18 cellular contexts compared by ENCODE assay signal in genomic region chr16:79784007-79784406, GRCh38.
DNase-seq lines count a peak whose midpoint lies in the region; ATAC-seq, FAIRE-seq and TF ChIP-seq lines count a peak whose summit lies in the region.
"Had no signal": no experiment of that assay in that cellular context is flagged by ENCODE, and none has a peak within 500 bp of the region (broad histone marks: within the 10 kb centered on the region; RNA-seq: fewer than 3 reads in every experiment).

No MANE protein-coding gene starts in this region.

- TF ChIP-seq POLR2A in gastroesophageal sphincter (IDR thresholded peaks at IDR 0.05) = no peak
- TF ChIP-seq POLR2A in GM12891 (IDR thresholded peaks at IDR 0.05; ENCODE audit: low read depth, low read length) = no peak

- intact Hi-C loops in CD14-positive monocyte (cut with micrococcal nuclease) = no loop called here

- ATAC-seq in gastroesophageal sphincter = no peak
- ATAC-seq in GM18907 (IDR thresholded peaks at IDR 0.05; ENCODE audit: unreplicated experiment) = no peak
- ATAC-seq: GM12878, HCT116 had no signal

- no peak overlapping the region for H3K27ac Mint-ChIP-seq in CD14-positive monocyte
- H3K27ac Mint-ChIP-seq: CD4-positive, CD25-positive, alpha-beta regulatory T cell had no signal

- H3K27me3 ChIP-seq in mucosa of rectum (ENCODE audit: control insufficient read depth in 2 of 2, insufficient read depth in 2 of 2, low read length in 2 of 2) (no peaks in the 10 kb centered on the region), gastroesophageal sphincter (no peaks in the 10 kb centered on the region)
- H3K27me3 ChIP-seq: BLaER1 had no signal

- H3K27me3 Mint-ChIP-seq in CD14-positive monocyte (ENCODE audit: low read depth in 3 of 3) = no peaks in the 10 kb centered on the region

- TF ChIP-seq EP300 in gastroesophageal sphincter (IDR thresholded peaks at IDR 0.05) = no peak

- H3K4me3 ChIP-seq in mucosa of rectum (ENCODE audit: low read length in 2 of 2) (no peak overlapping the region), gastroesophageal sphincter (no peak overlapping the region)
- H3K4me3 ChIP-seq: BLaER1, GM12878 had no signal

- no peaks in the 10 kb centered on the region for H3K4me1 Mint-ChIP-seq in CD14-positive monocyte
- H3K4me1 Mint-ChIP-seq: CD4-positive, CD25-positive, alpha-beta regulatory T cell had no signal

- TF ChIP-seq CTCF in CD14-positive monocyte (IDR thresholded peaks at IDR 0.05) (no peak), gastroesophageal sphincter (IDR thresholded peaks at IDR 0.05) (no peak)

- peak overlapping the region; percentile 14 to 20 for H3K27ac ChIP-seq in mucosa of rectum (ENCODE audit: low read depth in 2 of 2, low read length in 2 of 2)
- H3K27ac ChIP-seq in gastroesophageal sphincter = no peak overlapping the region
- H3K27ac ChIP-seq: 22Rv1, BLaER1, HL-60 had no signal

- no peaks in the 10 kb centered on the region for H3K36me3 ChIP-seq in mucosa of rectum (ENCODE audit: control insufficient read depth in 2 of 2, insufficient read depth in 2 of 2, low read length in 2 of 2)
- no peaks in the 10 kb centered on the region for H3K36me3 ChIP-seq in gastroesophageal sphincter
- H3K36me3 ChIP-seq: BLaER1 had no signal

- no peak for FAIRE-seq in GM12891 (lab: Jason Lieb, UNC)
- FAIRE-seq: GM12878, GM19239, H1 had no signal

- no peaks in the 10 kb centered on the region for H3K36me3 Mint-ChIP-seq in CD14-positive monocyte
- H3K36me3 Mint-ChIP-seq: CD4-positive, CD25-positive, alpha-beta regulatory T cell had no signal

- H3K4me1 ChIP-seq in mucosa of rectum (ENCODE audit: control insufficient read depth in 2 of 2, insufficient read depth in 2 of 2, low read length in 2 of 2) = no peaks in the 10 kb centered on the region
- no peaks in the 10 kb centered on the region for H3K4me1 ChIP-seq in gastroesophageal sphincter
- H3K4me1 ChIP-seq: BLaER1 had no signal

- 77 to 85% methylated on average over 5 of the region's 5 CpGs for WGBS in gastroesophageal sphincter (ENCODE audit: low coverage in 1 of 2), 2 donors

- H3K9ac ChIP-seq in mucosa of rectum (ENCODE audit: low read depth in 1 of 2, low read length in 2 of 2) = no peak overlapping the region
- H3K9ac ChIP-seq: BLaER1 had no signal

- peaks cover 0 to 4% (median 2%) of the 10 kb centered on the region in 7 donors for H3K9me3 Mint-ChIP-seq in CD14-positive monocyte

- DNase-seq in DMS53 (lab: John Stamatoyannopoulos, UW) (peak; percentile 43), DMS53 treated with DMSO at 0.1 percent for 48 hours (lab: John Stamatoyannopoulos, UW; ENCODE audit: unreplicated experiment) (no peak), fibroblast of peridontal ligament (ENCODE audit: extremely low read depth) (peak; percentile 9), CD14-positive monocyte (ENCODE audit: low spot score) (no peak), GM12891 (ENCODE audit: insufficient read length, low spot score) (no peak)
- DNase-seq: AML-193; CD4-positive, CD25-positive, alpha-beta regulatory T cell; DMS79 had no signal

- no peak overlapping the region for H3K4me3 Mint-ChIP-seq in CD14-positive monocyte
- H3K4me3 Mint-ChIP-seq: CD4-positive, CD25-positive, alpha-beta regulatory T cell had no signal

- H3K9me3 ChIP-seq in mucosa of rectum (ENCODE audit: control insufficient read depth in 2 of 2, low read length in 2 of 2) (peaks cover 0 to 2% of the 10 kb centered on the region in 2 donors), gastroesophageal sphincter (no peaks in the 10 kb centered on the region)
- H3K9me3 ChIP-seq: BLaER1 had no signal

TF ChIP-seq in GM12891, 5 proteins besides CTCF, POLR2A, EP300 and RAD21:
- TF ChIP-seq TAF1 (IDR thresholded peaks at IDR 0.05; ENCODE audit: low read depth, low read length) (no peak), POU2F2 (IDR thresholded peaks at IDR 0.05; ENCODE audit: low read depth, low read length) (no peak), POLR2AphosphoS5 (IDR thresholded peaks at IDR 0.05; ENCODE audit: low read depth, low read length) (no peak), PAX5 (IDR thresholded peaks at IDR 0.05; ENCODE audit: insufficient read depth, low read length, severe bottlenecking) (no peak), SPI1 (IDR thresholded peaks at IDR 0.05; ENCODE audit: low read depth, low read length) (no peak)

Comparison
In these comparisons a context has a peak if more than half of its experiments do, and no peak if none do; other contexts are left out.
1. DNase-seq: peak in DMS53 (single experiment) and fibroblast of peridontal ligament (single experiment); none in DMS53 treated with DMSO at 0.1 percent for 48 hours (single experiment), CD14-positive monocyte (single experiment) and GM12891 (single experiment).
2. H3K27ac ChIP-seq: peak in mucosa of rectum (2 of 2); none in gastroesophageal sphincter (0 of 4).